In the genomic region with DNA sequence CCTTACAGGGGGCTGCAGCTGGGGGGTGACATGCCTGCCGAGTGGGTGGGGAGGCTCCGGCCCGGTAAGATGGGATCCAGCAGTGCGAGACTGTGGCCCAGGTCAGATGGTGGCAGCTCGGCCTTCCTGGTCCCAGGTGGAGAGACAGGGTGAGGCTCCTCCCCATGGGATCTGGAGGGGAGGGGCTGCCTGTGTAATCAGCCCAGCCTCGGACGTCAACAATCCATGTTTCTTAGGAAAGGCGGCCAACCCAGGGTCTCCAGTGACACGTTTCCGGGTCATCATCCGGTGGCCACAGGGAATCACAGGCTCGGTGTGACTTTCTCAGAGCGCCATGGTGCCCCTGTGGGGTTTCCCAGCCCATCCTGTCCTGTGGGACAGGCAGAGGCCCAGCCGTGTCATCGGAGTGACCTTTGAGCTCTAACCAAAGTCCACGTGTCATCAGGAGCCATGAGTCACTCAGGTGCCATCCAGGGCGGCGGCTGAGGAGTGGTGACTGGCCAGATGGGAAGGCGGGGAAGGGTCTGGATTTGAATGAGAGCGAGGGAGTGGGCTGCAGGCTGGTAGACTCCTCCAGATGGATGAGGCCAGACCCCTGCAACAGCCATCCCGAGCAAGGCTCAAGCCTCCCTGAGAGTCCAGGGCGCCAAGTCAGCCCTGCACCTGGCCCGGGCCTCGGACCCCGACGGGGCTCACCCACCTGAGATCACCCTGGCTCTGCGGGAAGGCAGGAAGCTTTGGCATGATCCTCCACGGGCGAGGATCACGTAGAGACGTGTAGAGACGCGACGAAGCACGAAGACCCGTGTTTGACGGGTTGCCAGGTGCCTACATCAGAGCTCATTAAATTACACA, we compare ENCODE assay signal across 17 cellular contexts. TPM values are rescaled to one million over a fixed set of nuclear protein-coding genes. Genes with fewer than 3 reads are reported as not detected.
A peak's percentile ranks its signal among the peaks of the same experiment; 100 is the strongest.
DNase-seq lines count a peak whose midpoint lies in the region; FAIRE-seq and TF ChIP-seq lines count a peak whose summit lies in the region.
"Had no signal": no experiment of that assay in that cellular context is flagged by ENCODE, and none has a peak within 500 bp of the region (broad histone marks: within the 10 kb centered on the region; RNA-seq: fewer than 3 reads in every experiment).

No MANE protein-coding gene starts in this region.

- H2AFZ ChIP-seq in H9 (ENCODE audit: low read length) (no peak overlapping the region), keratinocyte (ENCODE audit: control insufficient read depth, low read length) (no peak overlapping the region)

- no peak overlapping the region for H3T11ph ChIP-seq in H9 (ENCODE audit: low read length)

- POLR2A ChIA-PET in GM10248 (lab: Yijun Ruan, JAX), result no interaction called here

- peaks cover 1% of the 10 kb centered on the region for H3K23me2 ChIP-seq in H9 (ENCODE audit: insufficient read length, low read depth, low read length, poor library complexity, severe bottlenecking)

- H3K4me2 ChIP-seq in H9 (ENCODE audit: insufficient read depth, insufficient read length, low read length) (no peak overlapping the region), keratinocyte (ENCODE audit: control insufficient read depth, extremely low read depth, insufficient read depth, low read depth, low read length) (peak overlapping the region; percentile 7)

- H3K27me3 ChIP-seq in H9 (ENCODE audit: insufficient read depth, low read length), result no peaks in the 10 kb centered on the region; the same call in 1 of the 2 replicates
- H3K27me3 ChIP-seq in keratinocyte (ENCODE audit: control insufficient read depth, extremely low read depth, insufficient read depth, low read length), result peaks cover 21% of the 10 kb centered on the region
- peaks cover 7% of the 10 kb centered on the region for H3K27me3 ChIP-seq in rectal smooth muscle tissue (ENCODE audit: control insufficient read depth, insufficient read depth, low read length)

- dilution Hi-C loops in keratinocyte (cut with MboI; ENCODE audit: extremely low pct_ligation_motif_present, low sequenced_read_pairs), result no loop called here

- H3K9me1 ChIP-seq in keratinocyte (ENCODE audit: control insufficient read depth, extremely low read depth, insufficient read depth, low read length), result no peaks in the 10 kb centered on the region

- H4K91ac ChIP-seq in H9 (ENCODE audit: insufficient read length, low read depth, low read length), result no peak overlapping the region

- H3K36me3 ChIP-seq in keratinocyte (ENCODE audit: control insufficient read depth in 2 of 2, extremely low read depth in 1 of 2, insufficient read depth in 2 of 2, low read length in 2 of 2) (no peaks in the 10 kb centered on the region), rectal smooth muscle tissue (ENCODE audit: control insufficient read depth, insufficient read depth, low read length) (no peaks in the 10 kb centered on the region)

- H2AK5ac ChIP-seq in H9 (ENCODE audit: insufficient read length, low read length), result no peak overlapping the region

- no peak overlapping the region for H3K4ac ChIP-seq in H9 (ENCODE audit: low read depth, low read length)

- no peak overlapping the region for H4K8ac ChIP-seq in H9 (replicated peaks; ENCODE audit: insufficient read length, low read depth, low read length)

- H3K23ac ChIP-seq in H9 (ENCODE audit: insufficient read length, low read depth, low read length), result no peak overlapping the region

- no peaks in the 10 kb centered on the region for H3K4me1 ChIP-seq in H9 (ENCODE audit: insufficient read depth, low read length)
- peaks cover 20% of the 10 kb centered on the region for H3K4me1 ChIP-seq in keratinocyte (ENCODE audit: control insufficient read depth, extremely low read depth, insufficient read depth, low read length)
- peaks cover 7% of the 10 kb centered on the region for H3K4me1 ChIP-seq in rectal smooth muscle tissue (ENCODE audit: control insufficient read depth, insufficient read depth, low read length)

- H3K4me3 ChIP-seq in keratinocyte (ENCODE audit: control insufficient read depth in 2 of 3, extremely low read depth in 1 of 3, insufficient read depth in 2 of 3, low read depth in 1 of 3, low read length in 3 of 3) (no peak overlapping the region), rectal smooth muscle tissue (ENCODE audit: low read length) (peak overlapping the region; percentile 15)

- H3K36me3 Mint-ChIP-seq in H9 (ENCODE audit: insufficient read depth in 1 of 3, low read depth in 3 of 3), result no peaks in the 10 kb centered on the region

- H3K4me1 Mint-ChIP-seq in H9, result peaks cover 11 to 30% of the 10 kb centered on the region in 2 experiments

- H3K79me1 ChIP-seq in H9 (ENCODE audit: insufficient read depth, low read depth, low read length, poor library complexity, severe bottlenecking), result no peaks in the 10 kb centered on the region

- H3K18ac ChIP-seq in H9 (ENCODE audit: insufficient read length, low read depth, low read length), result no peak overlapping the region

- H3K27ac ChIP-seq in H9 (ENCODE audit: insufficient read length, low read depth, low read length), result no peak overlapping the region
- no peak overlapping the region for H3K27ac ChIP-seq in keratinocyte (ENCODE audit: control insufficient read depth, insufficient read depth, low read length)
- H3K27ac ChIP-seq in rectal smooth muscle tissue (ENCODE audit: low read depth, low read length), result no peak overlapping the region

- peak overlapping the region in 1 of 3 experiments; percentile 52; a peak in 1 of 7 replicates for H3K27ac Mint-ChIP-seq in H9
- H3K27ac Mint-ChIP-seq: activated B cell treated with CpG ODN at 0.5 μM for 24 hours; CD4-positive, alpha-beta T cell; HFFc6; naive thymus-derived CD4-positive, alpha-beta T cell had no signal

- H3K9me3 Mint-ChIP-seq in H9, result peaks cover 0 to 5% of the 10 kb centered on the region in 2 experiments; a peak in 2 of 5 replicates
- H3K9me3 Mint-ChIP-seq: activated B cell treated with CpG ODN at 0.5 μM for 24 hours; CD4-positive, alpha-beta T cell; HFFc6 had no signal

- no peak overlapping the region for H3K14ac ChIP-seq in H9 (ENCODE audit: insufficient read depth, low read length)

- CTCF ChIA-PET in GM10248 (lab: Yijun Ruan, JAX), result interaction anchor here (1.2 to 2.5 kb wide), 3 partner anchors 13 to 56 kb away, joined by 4 to 7 read pairs (median 6); no protein-coding TSS in a partner anchor

- no peak overlapping the region; the same call in 1 of the 2 replicates for H2BK15ac ChIP-seq in H9 (ENCODE audit: low read depth, low read length)

- H3K56ac ChIP-seq in H9 (ENCODE audit: insufficient read length, low read depth, low read length), result no peak overlapping the region

- H3K79me2 ChIP-seq in H9 (ENCODE audit: insufficient read depth, low read length) (no peaks in the 10 kb centered on the region), keratinocyte (ENCODE audit: control insufficient read depth, insufficient read depth, low read length) (no peaks in the 10 kb centered on the region)

- peak; percentile 46 for DNase-seq in H9
- DNase-seq in RCC 7860 (ENCODE audit: low spot score), result peak; percentile 66
- DNase-seq in keratinocyte (ENCODE audit: low read depth, low spot score), result no peak
- DNase-seq in NCI-H2227 treated with DMSO at 0.1 percent for 48 hours (lab: John Stamatoyannopoulos, UW), result no peak
- no peak for DNase-seq in GM10248 (ENCODE audit: extremely low spot score)
- DNase-seq in NCI-H526 (lab: John Stamatoyannopoulos, UW), result no peak
- DNase-seq: activated B cell treated with CpG ODN at 0.5 μM for 24 hours; activated T-cell treated with anti-CD3 and anti-CD28 coated beads, Interleukin-2, amount 50 U/mL, for 1 hour; amniotic stem cell; CD4-positive, alpha-beta T cell; foreskin fibroblast; HFFc6; naive thymus-derived CD4-positive, alpha-beta T cell; NCI-H1417 treated with DMSO at 0.1 percent for 48 hours; NCI-H526 treated with DMSO at 0.1 percent for 48 hours had no signal

- FAIRE-seq in RCC 7860 (lab: Jason Lieb, UNC) (no peak), keratinocyte (lab: Jason Lieb, UNC) (no peak)

- H4K20me1 ChIP-seq in H9 (ENCODE audit: control insufficient read depth, insufficient read depth, insufficient read length), result no peaks in the 10 kb centered on the region
- H4K20me1 ChIP-seq in keratinocyte (ENCODE audit: control insufficient read depth, extremely low read depth, insufficient read depth, low read length), result no peaks in the 10 kb centered on the region

- no peak overlapping the region for H2BK5ac ChIP-seq in H9 (ENCODE audit: insufficient read length, low read length)

- H3K9ac ChIP-seq in H9 (ENCODE audit: extremely low read depth, insufficient read length, low read length) (no peak overlapping the region), keratinocyte (ENCODE audit: control insufficient read depth, extremely low read depth, insufficient read depth, low read length) (no peak overlapping the region), rectal smooth muscle tissue (ENCODE audit: low read length) (no peak overlapping the region)

- no peak overlapping the region for H2BK120ac ChIP-seq in H9 (ENCODE audit: low read depth, low read length, poor library complexity, severe bottlenecking)

- no CpG with 5 or more reads among the region's 37 CpGs for WGBS in H9 (ENCODE audit: extremely low coverage, insufficient read length, low lambda C conversion rate)

- H2BK12ac ChIP-seq in H9 (ENCODE audit: insufficient read length, low read depth, low read length), result no peak overlapping the region

- H3K9me3 ChIP-seq in H9 (ENCODE audit: control insufficient read depth, low read depth, low read length), result no peaks in the 10 kb centered on the region
- no peaks in the 10 kb centered on the region for H3K9me3 ChIP-seq in keratinocyte (ENCODE audit: control insufficient read depth, low read depth, low read length)

- no peak overlapping the region for H4K5ac ChIP-seq in H9 (ENCODE audit: insufficient read length, low read depth, low read length)

- TF ChIP-seq CTCF in H9 (conservative IDR thresholded peaks at IDR 0.05), result no peak
- no peak for TF ChIP-seq CTCF in keratinocyte (optimal IDR thresholded peaks at IDR 0.05 in 1 of 3, IDR thresholded peaks at IDR 0.05 in 1 of 3, conservative IDR thresholded peaks at IDR 0.05 in 1 of 3; ENCODE audit: extremely low read depth in 1 of 3, insufficient read depth in 2 of 3, low read length in 3 of 3)
- no peak for TF ChIP-seq CTCF in GM10248 (IDR thresholded peaks at IDR 0.05; ENCODE audit: control extremely low read depth, extremely low read depth, low read depth, missing control alignments)

- no peak overlapping the region for H2BK20ac ChIP-seq in H9 (ENCODE audit: low read depth, low read length, poor library complexity, severe bottlenecking)

- peak overlapping the region in 1 of 2 experiments; percentile 35; a peak in 1 of 5 replicates for H3K4me3 Mint-ChIP-seq in H9
- H3K4me3 Mint-ChIP-seq: activated B cell treated with CpG ODN at 0.5 μM for 24 hours; CD4-positive, alpha-beta T cell; HFFc6; naive thymus-derived CD4-positive, alpha-beta T cell had no signal

- H3K27me3 Mint-ChIP-seq in H9 (ENCODE audit: low read depth), result peaks cover 73% of the 10 kb centered on the region

RNA-seq across cellular contexts. Expression of a gene that starts 6.6 kb away (rescaled TPM):
- 3.7 and 4.0 TPM in 2 replicates for total RNA-seq in H9 (2021)
- 3.0 to 14.7 TPM (median 3.1 TPM) in 3 replicates for polyA plus RNA-seq in keratinocyte
- 9.0 TPM for polyA plus RNA-seq in keratinocyte (2011; ENCODE audit: low read depth)
- polyA plus RNA-seq in keratinocyte (2011; cell fraction: cytosol; rRNA removed), result 4.3 and 19.7 TPM in 2 replicates
- 35.8 and 69.8 TPM in 2 replicates for polyA plus RNA-seq in keratinocyte (2011; cell fraction: nucleus; rRNA removed)
- polyA plus RNA-seq in keratinocyte (2012; ENCODE audit: low replicate concordance), result 4.7 and 19.6 TPM in 2 replicates
- 0.35 to 0.79 TPM (median 0.76 TPM) in 3 replicates for polyA minus RNA-seq in keratinocyte
- polyA minus RNA-seq in keratinocyte (2011; cell fraction: cytosol; rRNA and poly(A)+ RNA removed), result 22.4 TPM
- polyA minus RNA-seq in keratinocyte (2011; cell fraction: nucleus; rRNA and poly(A)+ RNA removed), result 5.4 and 11.4 TPM in 2 replicates

RNA-seq across cellular contexts. Expression of a gene that starts 6.8 kb away (rescaled TPM):
- total RNA-seq in H9 (2021), result 39.7 and 40.8 TPM in 2 replicates
- polyA plus RNA-seq in keratinocyte, result 222 to 711 TPM (median 246 TPM) in 3 replicates
- polyA plus RNA-seq in keratinocyte (2011; ENCODE audit: low read depth), result 26.1 TPM
- 145 and 468 TPM in 2 replicates for polyA plus RNA-seq in keratinocyte (2011; cell fraction: cytosol; rRNA removed)
- polyA plus RNA-seq in keratinocyte (2011; cell fraction: nucleus; rRNA removed), result 104 and 161 TPM in 2 replicates
- polyA plus RNA-seq in keratinocyte (2012; ENCODE audit: low replicate concordance), result 16.6 and 445 TPM in 2 replicates
- polyA minus RNA-seq in keratinocyte, result 93.8 to 242 TPM (median 129 TPM) in 3 replicates
- polyA minus RNA-seq in keratinocyte (2011; cell fraction: cytosol; rRNA and poly(A)+ RNA removed), result 327 TPM
- 62.5 and 82.8 TPM in 2 replicates for polyA minus RNA-seq in keratinocyte (2011; cell fraction: nucleus; rRNA and poly(A)+ RNA removed)

RNA-seq across cellular contexts. Expression of a gene that starts 13.4 kb away (rescaled TPM):
- total RNA-seq in H9 (2021), result 173 and 175 TPM in 2 replicates
- 72.4 to 128 TPM (median 115 TPM) in 3 replicates for polyA plus RNA-seq in keratinocyte
- polyA plus RNA-seq in keratinocyte (2011; ENCODE audit: low read depth), result 39.1 TPM
- polyA plus RNA-seq in keratinocyte (2011; cell fraction: cytosol; rRNA removed), result 16.3 and 42.4 TPM in 2 replicates
- 502 and 631 TPM in 2 replicates for polyA plus RNA-seq in keratinocyte (2011; cell fraction: nucleus; rRNA removed)
- 81.1 and 250 TPM in 2 replicates for polyA plus RNA-seq in keratinocyte (2012; ENCODE audit: low replicate concordance)
- 138 to 307 TPM (median 166 TPM) in 3 replicates for polyA minus RNA-seq in keratinocyte
- polyA minus RNA-seq in keratinocyte (2011; cell fraction: cytosol; rRNA and poly(A)+ RNA removed), result 279 TPM
- polyA minus RNA-seq in keratinocyte (2011; cell fraction: nucleus; rRNA and poly(A)+ RNA removed), result 641 and 796 TPM in 2 replicates

RNA-seq across cellular contexts. Expression of a gene that starts 24.6 kb away (rescaled TPM):
- total RNA-seq in H9 (2021), result not detected in 2 replicates
- not detected in 3 replicates for polyA plus RNA-seq in keratinocyte
- not detected for polyA plus RNA-seq in keratinocyte (2011; ENCODE audit: low read depth)
- polyA plus RNA-seq in keratinocyte (2011; cell fraction: cytosol; rRNA removed), result not detected in 2 replicates
- not detected in 2 replicates for polyA plus RNA-seq in keratinocyte (2011; cell fraction: nucleus; rRNA removed)
- polyA plus RNA-seq in keratinocyte (2012; ENCODE audit: low replicate concordance), result 6.3 and 8.5 TPM in 2 replicates
- not detected in 3 replicates for polyA minus RNA-seq in keratinocyte
- not detected for polyA minus RNA-seq in keratinocyte (2011; cell fraction: cytosol; rRNA and poly(A)+ RNA removed)
- not detected in 2 replicates for polyA minus RNA-seq in keratinocyte (2011; cell fraction: nucleus; rRNA and poly(A)+ RNA removed)
- total RNA-seq: activated B cell treated with CpG ODN at 0.5 μM for 24 hours; CD4-positive, alpha-beta T cell; naive thymus-derived CD4-positive, alpha-beta T cell had no signal
- polyA plus RNA-seq: naive thymus-derived CD4-positive, alpha-beta T cell had no signal

RNA-seq across cellular contexts. Expression of a gene that starts 40.2 kb away (rescaled TPM):
- total RNA-seq in H9 (2021), result 2.0 and 3.0 TPM in 2 replicates
- polyA plus RNA-seq in keratinocyte, result 2.5 to 4.9 TPM (median 3.8 TPM) in 3 replicates
- 4.0 TPM for polyA plus RNA-seq in keratinocyte (2011; ENCODE audit: low read depth)
- 1.4 and 4.6 TPM in 2 replicates for polyA plus RNA-seq in keratinocyte (2011; cell fraction: cytosol; rRNA removed)
- polyA plus RNA-seq in keratinocyte (2011; cell fraction: nucleus; rRNA removed), result 14.0 and 25.9 TPM in 2 replicates
- 10.0 and 12.7 TPM in 2 replicates for polyA plus RNA-seq in keratinocyte (2012; ENCODE audit: low replicate concordance)
- 2.1 to 7.9 TPM (median 2.2 TPM) in 3 replicates for polyA minus RNA-seq in keratinocyte
- 5.8 TPM for polyA minus RNA-seq in keratinocyte (2011; cell fraction: cytosol; rRNA and poly(A)+ RNA removed)
- polyA minus RNA-seq in keratinocyte (2011; cell fraction: nucleus; rRNA and poly(A)+ RNA removed), result 9.8 and 12.5 TPM in 2 replicates
- total RNA-seq: temporal lobe had no signal

Comparison
In these comparisons a context has a peak if more than half of its experiments do, and no peak if none do; other contexts are left out.
1. DNase-seq: peak in H9 (single experiment) and RCC 7860 (single experiment); none in keratinocyte (single experiment), NCI-H2227 treated with DMSO at 0.1 percent for 48 hours (single experiment), GM10248 (single experiment) and NCI-H526 (0 of 2).